ENCODE assay signal across 9 cellular contexts in the genomic region with DNA sequence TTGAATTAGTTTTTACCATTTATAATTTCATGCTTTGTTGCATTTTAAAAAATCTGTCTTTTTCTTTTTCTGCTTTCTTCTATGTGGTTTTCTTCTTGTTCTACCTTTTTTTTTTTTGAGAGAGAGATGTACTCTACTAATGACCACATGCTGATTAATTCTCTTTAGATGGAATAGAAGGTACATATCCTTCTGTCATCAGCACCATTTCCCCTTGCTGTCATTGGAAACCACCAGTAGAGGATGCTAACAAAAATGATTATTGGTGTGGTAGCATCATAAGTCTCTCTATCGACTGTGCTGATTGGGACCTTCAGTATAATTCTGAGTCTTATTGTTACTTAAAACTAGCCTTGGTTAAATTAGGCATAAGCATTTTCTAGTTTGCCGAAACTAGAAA. TPM values are rescaled to one million over a fixed set of nuclear protein-coding genes. Genes with fewer than 3 reads are reported as not detected.
DNase-seq lines count a peak whose midpoint lies in the region; ATAC-seq and TF ChIP-seq lines count a peak whose summit lies in the region.
"Had no signal": no experiment of that assay in that cellular context is flagged by ENCODE, and none has a peak within 500 bp of the region (broad histone marks: within the 10 kb centered on the region; RNA-seq: fewer than 3 reads in every experiment).

No MANE protein-coding gene starts in this region.

- no peaks in the 10 kb centered on the region for H3K27me3 ChIP-seq in sigmoid colon

- POLR2A ChIA-PET in activated CD4-positive, alpha-beta T cell treated with anti-CD3 and anti-CD28 coated beads for 36 hours (lab: Charles Lee) = no interaction called here

- no peak for TF ChIP-seq EP300 in sigmoid colon (IDR thresholded peaks at IDR 0.05)

- intact Hi-C loops in activated CD4-positive, alpha-beta T cell treated with anti-CD3 and anti-CD28 coated beads for 36 hours (cut with DNase I, micrococcal nuclease) = loop anchor here in 1 of 2 experiments (5.0 to 10.0 kb wide), 3 partner anchors 92 to 485 kb away; no protein-coding TSS in a partner anchor
- intact Hi-C loops in sigmoid colon (cut with DNase I) = loop anchor here (5.0 kb wide), 2 partner anchors 170 to 280 kb away; no protein-coding TSS in a partner anchor

- CTCF ChIA-PET in activated CD4-positive, alpha-beta T cell treated with anti-CD3 and anti-CD28 coated beads for 36 hours (lab: Charles Lee) = no interaction called here

- TF ChIP-seq POLR2A in sigmoid colon (IDR thresholded peaks at IDR 0.05) = no peak

- H3K36me3 ChIP-seq in sigmoid colon = no peaks in the 10 kb centered on the region

- no peaks in the 10 kb centered on the region for H3K9me3 Mint-ChIP-seq in activated CD4-positive, alpha-beta T cell treated with anti-CD3 and anti-CD28 coated beads for 36 hours (ENCODE audit: low read depth)

- H3K4me1 ChIP-seq in sigmoid colon = peaks cover 0 to 59% (median 48%) of the 10 kb centered on the region in 4 donors

- peak; percentile 7 for DNase-seq in activated CD4-positive, alpha-beta T cell treated with anti-CD3 and anti-CD28 coated beads for 36 hours
- no peak for DNase-seq in activated CD4-positive, alpha-beta T cell treated with anti-CD3 and anti-CD28 coated beads, Interleukin-2, amount 50 U/mL, for 48 hours
- DNase-seq in NAMALWA (ENCODE audit: low spot score) (peak; percentile 54), cerebellar cortex (ENCODE audit: low spot score) (peak; percentile 71), sigmoid colon (no peak), NCI-H774 (lab: John Stamatoyannopoulos, UW) (no peak)
- no peak for DNase-seq in activated CD4-positive, CD25-positive, alpha-beta regulatory T cell treated with anti-CD3 and anti-CD28 coated beads, Interleukin-2, amount 50 U/mL, for 72 hours

- TF ChIP-seq CTCF in sigmoid colon (IDR thresholded peaks at IDR 0.05) = peak in 2 of 4 experiments; percentile 11 to 12

- H3K27ac ChIP-seq in sigmoid colon = peak overlapping the region in 3 of 4 donors; percentile 98 to 99 (median 99)

- H3K36me3 Mint-ChIP-seq in activated CD4-positive, alpha-beta T cell treated with anti-CD3 and anti-CD28 coated beads for 36 hours (ENCODE audit: low read depth) = peaks cover 4% of the 10 kb centered on the region

- H3K27ac Mint-ChIP-seq in activated CD4-positive, alpha-beta T cell treated with anti-CD3 and anti-CD28 coated beads for 36 hours = no peak overlapping the region

- peaks cover 49% of the 10 kb centered on the region for H3K4me1 Mint-ChIP-seq in activated CD4-positive, alpha-beta T cell treated with anti-CD3 and anti-CD28 coated beads for 36 hours

- peak; percentile 16 for ATAC-seq in activated CD4-positive, alpha-beta T cell treated with anti-CD3 and anti-CD28 coated beads for 36 hours
- ATAC-seq in GM21786 (IDR thresholded peaks at IDR 0.05; ENCODE audit: unreplicated experiment) = no peak

- peak overlapping the region; percentile 93 for H3K4me3 Mint-ChIP-seq in activated CD4-positive, alpha-beta T cell treated with anti-CD3 and anti-CD28 coated beads for 36 hours

- no peaks in the 10 kb centered on the region for H3K27me3 Mint-ChIP-seq in activated CD4-positive, alpha-beta T cell treated with anti-CD3 and anti-CD28 coated beads for 36 hours

- no peaks in the 10 kb centered on the region for H3K9me3 ChIP-seq in sigmoid colon

- WGBS in sigmoid colon, 2 donors = 66 to 74% methylated on average over 2 of the region's 2 CpGs

- peak overlapping the region in 1 of 4 donors; percentile 84 for H3K4me3 ChIP-seq in sigmoid colon
- H3K4me3 ChIP-seq: lung had no signal

RNA-seq across cellular contexts. Expression of a gene that starts 3.6 kb away (rescaled TPM):
- total RNA-seq in activated CD4-positive, alpha-beta T cell treated with anti-CD3 and anti-CD28 coated beads for 36 hours = 10 to 100 TPM; 32.0 to 49.0 TPM
- total RNA-seq in sigmoid colon = 100 to 1,000 TPM; 215 to 255 (median 251) TPM
- polyA plus RNA-seq in sigmoid colon = 10 to 100 TPM in 2 of 3 donors, 1 to 10 TPM in 1; 5.5 to 16.2 (median 12.2) TPM

Comparison
In these comparisons a context has a peak if more than half of its experiments do, and no peak if none do; other contexts are left out.
1. DNase-seq: peak in activated CD4-positive, alpha-beta T cell treated with anti-CD3 and anti-CD28 coated beads for 36 hours (single experiment), NAMALWA (single experiment) and cerebellar cortex (single experiment); none in activated CD4-positive, alpha-beta T cell treated with anti-CD3 and anti-CD28 coated beads, Interleukin-2, amount 50 U/mL, for 48 hours (0 of 2), sigmoid colon (single experiment), activated CD4-positive, CD25-positive, alpha-beta regulatory T cell treated with anti-CD3 and anti-CD28 coated beads, Interleukin-2, amount 50 U/mL, for 72 hours (single experiment) and NCI-H774 (single experiment).
2. RNA of a gene that starts 3.6 kb away (total RNA-seq): 215 to 255 TPM in sigmoid colon; 32.0 to 49.0 TPM in activated CD4-positive, alpha-beta T cell treated with anti-CD3 and anti-CD28 coated beads for 36 hours; every median in the first group is over 4 times any median in the second.